Comparison of ENCODE assay signal across 20 cellular contexts in the genomic region with DNA sequence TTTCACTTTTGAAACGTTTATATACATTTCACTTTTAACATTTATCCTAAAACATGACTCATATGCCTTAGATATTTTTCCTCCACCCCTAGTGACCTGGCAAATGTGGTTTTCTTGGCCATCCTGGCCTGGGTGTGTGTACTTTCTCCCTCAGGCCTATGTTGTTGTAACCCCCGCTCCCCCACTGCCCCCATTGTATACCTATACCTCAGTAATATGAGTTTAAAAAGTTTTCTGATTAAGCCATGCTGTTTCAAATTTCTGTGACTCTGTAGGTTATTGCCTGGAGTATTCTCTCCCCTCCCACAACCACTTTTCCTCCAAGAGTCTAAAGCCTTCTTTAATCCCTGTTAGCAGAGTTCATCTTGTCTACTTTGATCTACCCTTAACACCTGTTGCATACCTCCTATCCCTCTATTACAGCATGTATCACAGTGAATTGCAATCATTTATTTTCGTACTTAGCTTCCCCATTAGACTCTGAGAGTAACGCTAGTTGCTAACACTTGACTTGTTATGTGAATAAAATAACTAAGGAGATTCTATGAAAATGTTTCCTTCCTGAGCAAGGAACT.
DNase-seq lines count a peak whose midpoint lies in the region; ATAC-seq and TF ChIP-seq lines count a peak whose summit lies in the region.
"Had no signal": no experiment of that assay in that cellular context is flagged by ENCODE, and none has a peak within 500 bp of the region (broad histone marks: within the 10 kb centered on the region; RNA-seq: fewer than 3 reads in every experiment).

No MANE protein-coding gene starts in this region.

- H3K4me3 ChIP-seq in HCT116 (replicated peaks in 1 of 2; ENCODE audit: low read depth in 1 of 2, low read length in 2 of 2) (no peak overlapping the region), SK-N-MC (no peak overlapping the region), sigmoid colon (no peak overlapping the region)
- H3K4me3 ChIP-seq: right lobe of liver, tibial nerve had no signal

- 76 to 80% methylated on average over 4 of the region's 4 CpGs for WGBS in sigmoid colon, 2 donors

- H3K4me2 ChIP-seq in HCT116 (ENCODE audit: low read length): peak overlapping the region; percentile 45

- TF ChIP-seq POLR2A in HCT116 (IDR thresholded peaks at IDR 0.05; ENCODE audit: borderline replicate concordance, extremely low read depth, insufficient read depth, insufficient read length) (no peak), sigmoid colon (IDR thresholded peaks at IDR 0.05) (no peak)

- H3K27ac ChIP-seq in HCT116 (ENCODE audit: low read depth, low read length) (no peak overlapping the region), SK-N-MC (no peak overlapping the region), sigmoid colon (peak overlapping the region in 3 of 4 donors; percentile 40 to 43 (median 43))
- H3K27ac ChIP-seq: epithelial cell of prostate, foreskin keratinocyte, right lobe of liver, tibial nerve had no signal

- TF ChIP-seq CTCF in HCT116 (IDR thresholded peaks at IDR 0.05 in 2 of 3, conservative IDR thresholded peaks at IDR 0.05 in 1 of 3; ENCODE audit: borderline replicate concordance in 1 of 3, insufficient read depth in 1 of 3, low read depth in 2 of 3, low read length in 2 of 3) (no peak), sigmoid colon (IDR thresholded peaks at IDR 0.05) (no peak)

- peaks cover 63% of the 10 kb centered on the region for H3K79me2 ChIP-seq in HCT116 (ENCODE audit: insufficient read depth, low read length)

- RAD21 ChIA-PET in HCT116 (lab: Charles Lee; ENCODE audit: low non-redundant PET in 1 of 2, low total read pairs in 2 of 2, uncharacterized antibody in 2 of 2, unreplicated experiment in 2 of 2): no interaction called here

- ATAC-seq in HCT116 (no peak; the same call in 1 of the 2 replicates), left ventricle myocardium superior (peak; percentile 27)
- ATAC-seq: foreskin keratinocyte; Panc1; stimulated activated naive CD8-positive, alpha-beta T cell treated with anti-CD3 and anti-CD28 coated beads, Interleukin-15, Interleukin-2, amounts not matched to agents 100 U/mL and 50 U/mL, for 24 hours had no signal

- no peak for DNase-seq in HCT116 (ENCODE audit: low read depth, low spot score)
- DNase-seq in SK-N-MC (ENCODE audit: low read depth, low spot score): no peak
- no peak for DNase-seq in left ventricle myocardium superior
- no peak for DNase-seq in sigmoid colon
- DNase-seq in HUDEP-2 (lab: John Stamatoyannopoulos, UW; ENCODE audit: unreplicated experiment in 76 of 76): no peak
- DNase-seq in hepatic stellate cell (ENCODE audit: low spot score): no peak
- DNase-seq in HEK293T (ENCODE audit: extremely low spot score): no peak
- DNase-seq in mucosa of gallbladder (ENCODE audit: low spot score): no peak
- DNase-seq: activated CD4-positive, alpha-beta T cell treated with anti-CD3 and anti-CD28 coated beads, Interleukin-2, amount 10 ng/mL, durations not matched to agents 7 days and 5 days; activated CD8-positive, alpha-beta memory T cell treated with anti-CD3 and anti-CD28 coated beads, Interleukin-2, amount 50 U/mL, for 4 hours; COR-L47; NCI-H146; NCI-H748 treated with DMSO at 0.1 percent for 48 hours; stimulated activated CD4-positive, alpha-beta T cell treated with anti-CD3 and anti-CD28 coated beads, Interleukin-1b, Interleukin-23, amount 100 ng/mL, for 48 hours; stimulated activated naive CD8-positive, alpha-beta T cell treated with anti-CD3 and anti-CD28 coated beads, Interleukin-15, Interleukin-2, amounts not matched to agents 100 U/mL and 50 U/mL, for 24 hours had no signal

- POLR2A ChIA-PET in HCT116 (lab: Charles Lee) (no interaction called here), HEK293T (lab: Yijun Ruan, JAX) (no interaction called here)

- no peak for TF ChIP-seq RAD21 in HCT116 (IDR thresholded peaks at IDR 0.05; ENCODE audit: low read depth)

- intact Hi-C loops in HCT116 (cut with micrococcal nuclease): no loop called here
- intact Hi-C loops in left ventricle myocardium superior (cut with micrococcal nuclease): no loop called here
- intact Hi-C loops in sigmoid colon (cut with DNase I): no loop called here

- no TSS peak for BruUV-seq in HCT116 (replicated peaks; lab: Mats Ljungman, UMichigan)

- H3K9me3 ChIP-seq in HCT116 (ENCODE audit: control insufficient read depth in 1 of 2, insufficient read depth in 1 of 2, low read depth in 1 of 2, low read length in 2 of 2): peaks cover 0 to 3% of the 10 kb centered on the region in 2 experiments; a peak in 1 of 4 replicates
- H3K9me3 ChIP-seq in SK-N-MC (ENCODE audit: low read depth, low read length): no peaks in the 10 kb centered on the region
- peaks cover 0 to 4% (median 0%) of the 10 kb centered on the region in 4 donors for H3K9me3 ChIP-seq in sigmoid colon
- H3K9me3 ChIP-seq: right lobe of liver had no signal

- H3K9me2 ChIP-seq in HCT116 (ENCODE audit: insufficient read depth): no peaks in the 10 kb centered on the region

- H3K36me3 ChIP-seq in HCT116 (ENCODE audit: control insufficient read depth in 1 of 2, insufficient read depth in 2 of 2, low read length in 2 of 2) (peaks cover 0 to 10% of the 10 kb centered on the region in 2 experiments; a peak in 1 of 4 replicates), SK-N-MC (ENCODE audit: insufficient read depth, low read length) (peaks cover 15% of the 10 kb centered on the region; the same call in 1 of the 2 replicates), sigmoid colon (peaks cover 0 to 10% (median 0%) of the 10 kb centered on the region in 4 donors)
- H3K36me3 ChIP-seq: right lobe of liver had no signal

- CTCF ChIA-PET in HCT116 (lab: Charles Lee) (no interaction called here), HEK293T (lab: Yijun Ruan, JAX) (no interaction called here)

- H3K9ac ChIP-seq in HCT116 (ENCODE audit: low read length) (no peak overlapping the region), SK-N-MC (ENCODE audit: insufficient read length) (peak overlapping the region; percentile 11)

- peaks cover 23% of the 10 kb centered on the region for H4K20me1 ChIP-seq in HCT116 (ENCODE audit: insufficient read depth)

- H3K27me3 ChIP-seq in HCT116 (ENCODE audit: insufficient read depth, low read length): no peaks in the 10 kb centered on the region
- H3K27me3 ChIP-seq in sigmoid colon: no peaks in the 10 kb centered on the region
- H3K27me3 ChIP-seq: foreskin keratinocyte, right lobe of liver, tibial nerve had no signal

- no peak for TF ChIP-seq EP300 in sigmoid colon (IDR thresholded peaks at IDR 0.05)

- H3K4me1 ChIP-seq in HCT116 (ENCODE audit: control insufficient read depth in 1 of 2, insufficient read depth in 2 of 2, low read length in 2 of 2) (peaks cover 37 to 44% of the 10 kb centered on the region in 2 experiments), sigmoid colon (peaks cover 0 to 39% (median 32%) of the 10 kb centered on the region in 4 donors)
- H3K4me1 ChIP-seq: foreskin keratinocyte, right lobe of liver had no signal

- H2AFZ ChIP-seq in HCT116 (ENCODE audit: low read depth, low read length, poor library complexity, severe bottlenecking): no peak overlapping the region

TF ChIP-seq in HCT116, 20 proteins besides CTCF, POLR2A, EP300 and RAD21 (continues in another document):
- TF ChIP-seq, protein P1, sequence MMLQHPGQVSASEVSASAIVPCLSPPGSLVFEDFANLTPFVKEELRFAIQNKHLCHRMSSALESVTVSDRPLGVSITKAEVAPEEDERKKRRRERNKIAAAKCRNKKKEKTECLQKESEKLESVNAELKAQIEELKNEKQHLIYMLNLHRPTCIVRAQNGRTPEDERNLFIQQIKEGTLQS (IDR thresholded peaks at IDR 0.05): no peak
- TF ChIP-seq EZH2phosphoT487 (IDR thresholded peaks at IDR 0.05; ENCODE audit: borderline replicate concordance): no peak
- TF ChIP-seq, protein P2, sequence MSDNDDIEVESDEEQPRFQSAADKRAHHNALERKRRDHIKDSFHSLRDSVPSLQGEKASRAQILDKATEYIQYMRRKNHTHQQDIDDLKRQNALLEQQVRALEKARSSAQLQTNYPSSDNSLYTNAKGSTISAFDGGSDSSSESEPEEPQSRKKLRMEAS (IDR thresholded peaks at IDR 0.05): no peak
- TF ChIP-seq SIN3A (IDR thresholded peaks at IDR 0.05; ENCODE audit: low read depth): no peak
- TF ChIP-seq SRF (IDR thresholded peaks at IDR 0.05; ENCODE audit: low read depth): no peak
- TF ChIP-seq POLR2AphosphoS5 (IDR thresholded peaks at IDR 0.05; ENCODE audit: low read depth, low read length): no peak
- no peak for TF ChIP-seq YY1 (IDR thresholded peaks at IDR 0.05; ENCODE audit: extremely low read depth, insufficient replicate concordance, low read depth, low read length)
- no peak for TF ChIP-seq FOSL1 (IDR thresholded peaks at IDR 0.05; ENCODE audit: low read depth)
- TF ChIP-seq EGR1 (IDR thresholded peaks at IDR 0.05; ENCODE audit: low read depth): no peak
- TF ChIP-seq SP1 (IDR thresholded peaks at IDR 0.05; ENCODE audit: low read depth): no peak
- no peak for TF ChIP-seq CEBPB (IDR thresholded peaks at IDR 0.05; ENCODE audit: low read depth)
- TF ChIP-seq EZH2 (IDR thresholded peaks at IDR 0.05): no peak
- no peak for TF ChIP-seq ELF1 (IDR thresholded peaks at IDR 0.05; ENCODE audit: borderline replicate concordance, low read depth)

TF ChIP-seq in HEK293T, 16 proteins besides CTCF, POLR2A, EP300 and RAD21:
- TF ChIP-seq, protein P3, sequence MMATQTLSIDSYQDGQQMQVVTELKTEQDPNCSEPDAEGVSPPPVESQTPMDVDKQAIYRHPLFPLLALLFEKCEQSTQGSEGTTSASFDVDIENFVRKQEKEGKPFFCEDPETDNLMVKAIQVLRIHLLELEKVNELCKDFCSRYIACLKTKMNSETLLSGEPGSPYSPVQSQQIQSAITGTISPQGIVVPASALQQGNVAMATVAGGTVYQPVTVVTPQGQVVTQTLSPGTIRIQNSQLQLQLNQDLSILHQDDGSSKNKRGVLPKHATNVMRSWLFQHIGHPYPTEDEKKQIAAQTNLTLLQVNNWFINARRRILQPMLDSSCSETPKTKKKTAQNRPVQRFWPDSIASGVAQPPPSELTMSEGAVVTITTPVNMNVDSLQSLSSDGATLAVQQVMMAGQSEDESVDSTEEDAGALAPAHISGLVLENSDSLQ (IDR thresholded peaks at IDR 0.05): no peak
- no peak for TF ChIP-seq ELF4 (IDR thresholded peaks at IDR 0.05)
- no peak for TF ChIP-seq SP1 (IDR thresholded peaks at IDR 0.05)
- TF ChIP-seq LEF1 (IDR thresholded peaks at IDR 0.05; ENCODE audit: borderline replicate concordance): no peak
- TF ChIP-seq CTBP1 (IDR thresholded peaks at IDR 0.05; ENCODE audit: borderline replicate concordance): no peak
- no peak for TF ChIP-seq FOXM1 (IDR thresholded peaks at IDR 0.05; ENCODE audit: borderline replicate concordance)
- TF ChIP-seq NFRKB (IDR thresholded peaks at IDR 0.05): no peak
- no peak for TF ChIP-seq TARDBP (IDR thresholded peaks at IDR 0.05)
- no peak for TF ChIP-seq FOXK2 (IDR thresholded peaks at IDR 0.05)
- TF ChIP-seq ZNF384 (IDR thresholded peaks at IDR 0.05): no peak
- TF ChIP-seq SUZ12 (IDR thresholded peaks at IDR 0.05): no peak
- no peak for TF ChIP-seq BHLHE40 (IDR thresholded peaks at IDR 0.05; ENCODE audit: borderline replicate concordance)
- TF ChIP-seq HDGF (IDR thresholded peaks at IDR 0.05; ENCODE audit: borderline replicate concordance): no peak
- TF ChIP-seq ARNT (IDR thresholded peaks at IDR 0.05): no peak

Comparison
In these comparisons a context has a peak if more than half of its experiments do, and no peak if none do; other contexts are left out.
1. H3K27ac ChIP-seq: peak in sigmoid colon (3 of 4); none in HCT116 (single experiment) and SK-N-MC (single experiment).